Comparison of ENCODE assay signal across 10 cellular contexts in the genomic region with DNA sequence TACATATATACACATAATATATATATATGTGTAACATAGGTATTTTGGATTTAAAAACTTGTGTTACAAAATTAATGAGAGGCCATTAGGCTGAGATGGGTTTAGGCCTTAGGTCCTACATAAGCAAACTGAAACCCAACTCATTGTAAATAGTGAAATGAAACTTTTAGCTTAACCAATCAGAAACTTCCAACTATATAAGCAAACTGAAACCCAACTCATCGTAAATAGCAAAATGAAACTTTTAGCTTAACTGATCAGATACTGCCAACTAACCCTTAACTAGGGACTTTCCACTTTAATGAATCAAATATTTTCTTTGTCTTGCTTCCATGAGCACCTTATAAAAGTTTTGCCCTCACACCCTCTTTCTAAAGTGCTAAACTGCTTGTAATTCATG. TPM values are rescaled to one million over a fixed set of nuclear protein-coding genes. Genes with fewer than 3 reads are reported as not detected.
DNase-seq lines count a peak whose midpoint lies in the region; ATAC-seq and TF ChIP-seq lines count a peak whose summit lies in the region.
"Had no signal": no experiment of that assay in that cellular context is flagged by ENCODE, and none has a peak within 500 bp of the region (broad histone marks: within the 10 kb centered on the region; RNA-seq: fewer than 3 reads in every experiment).

No MANE protein-coding gene starts in this region.

- TF ChIP-seq CTCF in gastrocnemius medialis (IDR thresholded peaks at IDR 0.05 in 4 of 5, conservative IDR thresholded peaks at IDR 0.05 in 1 of 5) = no peak

- peaks cover 28% of the 10 kb centered on the region for H3K9me3 Mint-ChIP-seq in activated CD8-positive, alpha-beta memory T cell treated with anti-CD3 and anti-CD28 coated beads, Interleukin-2, amount 10 ng/mL, durations not matched to agents 7 days and 5 days (ENCODE audit: low read depth)
- peaks cover 24 to 34% of the 10 kb centered on the region in 2 donors for H3K9me3 Mint-ChIP-seq in stimulated activated naive B cell treated with anti-CD40 and anti-IgM and Interleukin-4, amounts not matched to agents 10 μg/mL and 1 μg/mL and 100 μg/mL, for 72 hours
- H3K9me3 Mint-ChIP-seq: neural crest cell had no signal

- peak overlapping the region; percentile 82 for H3K27ac Mint-ChIP-seq in activated CD8-positive, alpha-beta memory T cell treated with anti-CD3 and anti-CD28 coated beads, Interleukin-2, amount 10 ng/mL, durations not matched to agents 7 days and 5 days
- peak overlapping the region; percentile 80 for H3K27ac Mint-ChIP-seq in stimulated activated naive B cell treated with anti-CD40 and anti-IgM and Interleukin-4, amounts not matched to agents 10 μg/mL and 1 μg/mL and 100 μg/mL, for 72 hours

- H3K27me3 ChIP-seq in gastrocnemius medialis = no peaks in the 10 kb centered on the region
- no peaks in the 10 kb centered on the region for H3K27me3 ChIP-seq in effector memory CD4-positive, alpha-beta T cell (replicated peaks; ENCODE audit: control insufficient read depth, insufficient read depth, low read length, poor library complexity, severe bottlenecking)

- peaks cover 6% of the 10 kb centered on the region for H3K4me1 Mint-ChIP-seq in activated CD8-positive, alpha-beta memory T cell treated with anti-CD3 and anti-CD28 coated beads, Interleukin-2, amount 10 ng/mL, durations not matched to agents 7 days and 5 days
- peaks cover 3 to 11% of the 10 kb centered on the region in 2 donors for H3K4me1 Mint-ChIP-seq in stimulated activated naive B cell treated with anti-CD40 and anti-IgM and Interleukin-4, amounts not matched to agents 10 μg/mL and 1 μg/mL and 100 μg/mL, for 72 hours
- H3K4me1 Mint-ChIP-seq: neural crest cell had no signal

- no peak overlapping the region for H3K4me3 ChIP-seq in gastrocnemius medialis
- H3K4me3 ChIP-seq in effector memory CD4-positive, alpha-beta T cell (ENCODE audit: insufficient read depth, low read depth, low read length, poor library complexity, severe bottlenecking) = no peak overlapping the region

- H3K9me3 ChIP-seq in gastrocnemius medialis = no peaks in the 10 kb centered on the region
- no peaks in the 10 kb centered on the region for H3K9me3 ChIP-seq in effector memory CD4-positive, alpha-beta T cell (ENCODE audit: control insufficient read depth, low read length)

- intact Hi-C loops in gastrocnemius medialis (cut with DNase I; ENCODE audit: low total_unique reads) = loop anchor here (1.0 kb wide), 1 partner anchor 19 kb away; no protein-coding TSS in a partner anchor

- no peaks in the 10 kb centered on the region for H3K4me1 ChIP-seq in gastrocnemius medialis
- no peaks in the 10 kb centered on the region for H3K4me1 ChIP-seq in effector memory CD4-positive, alpha-beta T cell (ENCODE audit: control insufficient read depth, insufficient read depth, low read length, poor library complexity, severe bottlenecking)

- H3K36me3 ChIP-seq in gastrocnemius medialis = no peaks in the 10 kb centered on the region
- no peaks in the 10 kb centered on the region for H3K36me3 ChIP-seq in effector memory CD4-positive, alpha-beta T cell (ENCODE audit: control insufficient read depth, insufficient read depth, low read length)

- ATAC-seq in activated CD8-positive, alpha-beta memory T cell treated with anti-CD3 and anti-CD28 coated beads, Interleukin-2, amount 10 ng/mL, durations not matched to agents 7 days and 5 days = peak; percentile 99
- peak; percentile 97 for ATAC-seq in HG02759 (IDR thresholded peaks at IDR 0.05; ENCODE audit: unreplicated experiment)
- peak; percentile 99 for ATAC-seq in stimulated activated naive B cell treated with anti-CD40 and anti-IgM and Interleukin-4, amounts not matched to agents 10 μg/mL and 1 μg/mL and 100 μg/mL, for 72 hours (replicated peaks)
- no peak for ATAC-seq in gastrocnemius medialis

- no peak overlapping the region for H3K27ac ChIP-seq in gastrocnemius medialis
- no peak overlapping the region for H3K27ac ChIP-seq in effector memory CD4-positive, alpha-beta T cell (ENCODE audit: insufficient read depth, low read length, poor library complexity, severe bottlenecking)

- no peak for DNase-seq in activated CD8-positive, alpha-beta memory T cell treated with anti-CD3 and anti-CD28 coated beads, Interleukin-2, amount 10 ng/mL, durations not matched to agents 7 days and 5 days
- no peak for DNase-seq in activated CD8-positive, alpha-beta memory T cell treated with anti-CD3 and anti-CD28 coated beads for 24 hours
- DNase-seq in M059J (ENCODE audit: low read depth) (peak; percentile 47), gastrocnemius medialis (no peak), putamen (ENCODE audit: low spot score) (no peak)
- DNase-seq in stimulated activated naive B cell treated with anti-CD40 and anti-IgM and Interleukin-4, amounts not matched to agents 10 μg/mL and 1 μg/mL and 100 μg/mL, for 72 hours = no peak
- DNase-seq in effector memory CD4-positive, alpha-beta T cell = no peak
- DNase-seq: activated effector memory CD4-positive, alpha-beta T cell treated with anti-CD3 and anti-CD28 coated beads, Interleukin-2, amount 50 U/mL, for 16 hours had no signal

- TF ChIP-seq POLR2A in gastrocnemius medialis (IDR thresholded peaks at IDR 0.05) = no peak

- in situ Hi-C loops in gastrocnemius medialis (cut with MboI; ENCODE audit: low sequenced_read_pairs in 4 of 4) = no loop called here

- H3K36me3 Mint-ChIP-seq in activated CD8-positive, alpha-beta memory T cell treated with anti-CD3 and anti-CD28 coated beads, Interleukin-2, amount 10 ng/mL, durations not matched to agents 7 days and 5 days = peaks cover 56% of the 10 kb centered on the region
- peaks cover 20 to 21% of the 10 kb centered on the region in 2 donors for H3K36me3 Mint-ChIP-seq in stimulated activated naive B cell treated with anti-CD40 and anti-IgM and Interleukin-4, amounts not matched to agents 10 μg/mL and 1 μg/mL and 100 μg/mL, for 72 hours

- CTCF ChIA-PET in activated CD8-positive, alpha-beta memory T cell treated with anti-CD3 and anti-CD28 coated beads, Interleukin-2, amount 10 ng/mL, durations not matched to agents 7 days and 5 days (lab: Charles Lee) = interaction anchor here (0.7 to 1.0 kb wide), 2 partner anchors 47 to 66 kb away, joined by 3 read pairs; partner anchors contain the start of gene SAMD9

- H3K4me3 Mint-ChIP-seq in activated CD8-positive, alpha-beta memory T cell treated with anti-CD3 and anti-CD28 coated beads, Interleukin-2, amount 10 ng/mL, durations not matched to agents 7 days and 5 days = peak overlapping the region; percentile 40
- no peak overlapping the region for H3K4me3 Mint-ChIP-seq in stimulated activated naive B cell treated with anti-CD40 and anti-IgM and Interleukin-4, amounts not matched to agents 10 μg/mL and 1 μg/mL and 100 μg/mL, for 72 hours
- H3K4me3 Mint-ChIP-seq: neural crest cell had no signal

- H3K27me3 Mint-ChIP-seq in activated CD8-positive, alpha-beta memory T cell treated with anti-CD3 and anti-CD28 coated beads, Interleukin-2, amount 10 ng/mL, durations not matched to agents 7 days and 5 days = no peaks in the 10 kb centered on the region
- H3K27me3 Mint-ChIP-seq in stimulated activated naive B cell treated with anti-CD40 and anti-IgM and Interleukin-4, amounts not matched to agents 10 μg/mL and 1 μg/mL and 100 μg/mL, for 72 hours = peaks cover 0 to 5% of the 10 kb centered on the region in 2 donors

RNA-seq across cellular contexts. Expression of gene SAMD9L, which starts 17.3 kb away (rescaled TPM):
- total RNA-seq in activated CD8-positive, alpha-beta memory T cell treated with anti-CD3 and anti-CD28 coated beads, Interleukin-2, amount 10 ng/mL, durations not matched to agents 7 days and 5 days = 100 to 1,000 TPM; 119 to 181 TPM
- 103 and 105 TPM in 2 replicates for total RNA-seq in M059J (2014; rRNA removed; shearing (Covaris generic))
- 1 to 10 TPM; 1.2 to 7.6 (median 2.1) TPM for total RNA-seq in gastrocnemius medialis
- total RNA-seq: neural crest cell had no signal

RNA-seq across cellular contexts. Expression of gene SAMD9, which starts 47.7 kb away (rescaled TPM):
- total RNA-seq in activated CD8-positive, alpha-beta memory T cell treated with anti-CD3 and anti-CD28 coated beads, Interleukin-2, amount 10 ng/mL, durations not matched to agents 7 days and 5 days = 10 to 100 TPM; 60.1 to 85.6 TPM
- total RNA-seq in M059J (2014; rRNA removed; shearing (Covaris generic)) = 131 and 132 TPM in 2 replicates
- 1 to 10 TPM in 3 of 4 donors, under 1 TPM in 1; 0.89 to 1.7 (median 1.5) TPM for total RNA-seq in gastrocnemius medialis

Comparison
In these comparisons a context has a peak if more than half of its experiments do, and no peak if none do; other contexts are left out.
1. ATAC-seq: peak in activated CD8-positive, alpha-beta memory T cell treated with anti-CD3 and anti-CD28 coated beads, Interleukin-2, amount 10 ng/mL, durations not matched to agents 7 days and 5 days (single experiment), HG02759 (single experiment) and stimulated activated naive B cell treated with anti-CD40 and anti-IgM and Interleukin-4, amounts not matched to agents 10 μg/mL and 1 μg/mL and 100 μg/mL, for 72 hours (2 of 2); none in gastrocnemius medialis (0 of 2).
2. RNA of gene SAMD9L, which starts 17.3 kb away (total RNA-seq): 119 to 181 TPM in activated CD8-positive, alpha-beta memory T cell treated with anti-CD3 and anti-CD28 coated beads, Interleukin-2, amount 10 ng/mL, durations not matched to agents 7 days and 5 days and 103 to 105 TPM in M059J; 1.2 to 7.6 TPM in gastrocnemius medialis; every median in the first group is over 10 times any median in the second.
3. RNA of gene SAMD9, which starts 47.7 kb away (total RNA-seq): 131 to 132 TPM in M059J and 60.1 to 85.6 TPM in activated CD8-positive, alpha-beta memory T cell treated with anti-CD3 and anti-CD28 coated beads, Interleukin-2, amount 10 ng/mL, durations not matched to agents 7 days and 5 days; 0.89 to 1.7 TPM in gastrocnemius medialis; every median in the first group is over 10 times any median in the second.